In the genomic region with DNA sequence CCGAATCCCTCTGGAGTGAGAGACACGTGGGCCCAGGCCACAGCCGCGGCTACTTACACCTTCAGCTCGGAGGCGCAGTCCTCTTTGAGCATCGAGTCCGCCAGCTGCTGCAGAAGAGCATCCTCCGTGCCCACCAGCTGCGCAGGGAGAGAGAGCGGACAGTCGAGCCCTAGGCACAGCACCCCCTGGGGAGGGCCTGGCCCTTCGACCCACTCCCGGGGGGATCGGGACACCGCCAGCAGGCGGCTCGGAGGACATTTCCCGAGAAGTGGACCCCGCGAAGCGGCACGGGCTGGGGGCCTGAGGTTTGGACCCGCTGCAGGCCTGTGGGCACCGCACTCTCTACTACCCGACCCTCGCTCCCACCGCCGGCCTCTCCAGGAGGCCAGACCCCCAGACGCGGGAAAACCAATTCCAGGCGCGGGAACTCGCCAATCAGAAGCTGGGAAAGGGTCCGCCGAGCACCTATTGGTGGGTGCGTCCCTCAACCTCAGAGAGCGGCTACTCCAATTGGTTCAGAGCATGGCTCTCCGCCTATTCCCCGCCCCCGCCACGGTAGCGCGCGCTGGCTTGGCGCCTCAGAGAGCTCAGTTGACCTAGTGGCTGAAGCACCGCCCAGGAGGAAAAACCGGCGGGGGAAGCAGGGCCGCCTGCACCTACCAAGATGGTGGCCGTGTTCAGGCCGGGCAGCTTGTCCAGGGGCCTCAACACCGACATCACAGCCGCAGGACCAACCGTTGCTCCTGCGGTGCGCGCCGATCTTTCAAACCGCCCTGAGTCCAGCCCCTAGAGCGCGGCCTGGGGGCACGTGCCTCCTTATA, we compare ENCODE assay signal across 8 cellular contexts. TPM values are rescaled to one million over a fixed set of nuclear protein-coding genes. Genes with fewer than 3 reads are reported as not detected.
A peak's percentile ranks its signal among the peaks of the same experiment; 100 is the strongest.
DNase-seq lines count a peak whose midpoint lies in the region; ATAC-seq and TF ChIP-seq lines count a peak whose summit lies in the region.

A gene with protein sequence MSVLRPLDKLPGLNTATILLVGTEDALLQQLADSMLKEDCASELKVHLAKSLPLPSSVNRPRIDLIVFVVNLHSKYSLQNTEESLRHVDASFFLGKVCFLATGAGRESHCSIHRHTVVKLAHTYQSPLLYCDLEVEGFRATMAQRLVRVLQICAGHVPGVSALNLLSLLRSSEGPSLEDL (minus strand): TSS at position 793 of the 821 bp plus-strand sequence. CDS start 76 bp downstream, at position 717.

- no peaks in the 10 kb centered on the region for H3K27me3 ChIP-seq in smooth muscle cell (ENCODE audit: low read depth)

- ATAC-seq in HG03175 (IDR thresholded peaks at IDR 0.05; ENCODE audit: unreplicated experiment), result peak; percentile 81
- ATAC-seq in activated B cell treated with CpG ODN at 0.5 μM for 24 hours (ENCODE audit: low read depth), result peak; percentile 91

- intact Hi-C loops in activated B cell treated with CpG ODN at 0.5 μM for 24 hours (cut with micrococcal nuclease), result loop anchor here (5.0 kb wide), 1 partner anchor 199 kb away; no protein-coding TSS in a partner anchor

- H3K27ac ChIP-seq in caudate nucleus (ENCODE audit: low read depth, low read length), result no peak within 1 kb of the TSS
- no peak within 1 kb of the TSS for H3K27ac ChIP-seq in smooth muscle cell (ENCODE audit: low read depth)

- POLR2A ChIA-PET in activated B cell treated with CpG ODN at 0.5 μM for 24 hours (lab: Charles Lee), result interaction anchor here (0.5 to 5.2 kb wide), 29 partner anchors 10 to 478 kb away, joined by 3 to 68 read pairs (median 5); a partner anchor contains a TSS

- H3K4me3 Mint-ChIP-seq in activated B cell treated with CpG ODN at 0.5 μM for 24 hours (peak within 1 kb of the TSS; percentile 91), immature natural killer cell (peak within 1 kb of the TSS; percentile 91 to 94 (median 93))

- no peaks in the 10 kb centered on the region for H4K20me1 ChIP-seq in smooth muscle cell (ENCODE audit: low read depth)

- H3K36me3 ChIP-seq in smooth muscle cell (ENCODE audit: low read depth), result no peaks in the 10 kb centered on the region

- H3K4me3 ChIP-seq in smooth muscle cell, result peak within 1 kb of the TSS; percentile 67

- peaks cover 51% of the 10 kb centered on the region for H3K4me1 Mint-ChIP-seq in activated B cell treated with CpG ODN at 0.5 μM for 24 hours
- peaks cover 17% of the 10 kb centered on the region in 2 donors for H3K4me1 Mint-ChIP-seq in immature natural killer cell

- H3K36me3 Mint-ChIP-seq in activated B cell treated with CpG ODN at 0.5 μM for 24 hours (ENCODE audit: low read depth), result no peaks in the 10 kb centered on the region
- H3K36me3 Mint-ChIP-seq in immature natural killer cell, result no peaks in the 10 kb centered on the region

- WGBS in smooth muscle cell (ENCODE audit: low lambda C conversion rate), result 3% methylated on average over 63 of the region's 63 CpGs

- peak; percentile 67 for TF ChIP-seq POLR2A in GM18951 (IDR thresholded peaks at IDR 0.05; ENCODE audit: extremely low read depth, insufficient read depth, insufficient read length)

- H3K9me3 ChIP-seq in smooth muscle cell (replicated peaks; ENCODE audit: low read depth), result no peaks in the 10 kb centered on the region

- no peaks in the 10 kb centered on the region for H3F3A ChIP-seq in smooth muscle cell (ENCODE audit: low read depth)

- H3K9ac ChIP-seq in smooth muscle cell (ENCODE audit: low read depth), result no peak within 1 kb of the TSS

- peaks cover 11% of the 10 kb centered on the region for H3K4me1 ChIP-seq in smooth muscle cell (ENCODE audit: low read depth)

- TF ChIP-seq CTCF in AG09319 (IDR thresholded peaks at IDR 0.05; ENCODE audit: low read depth, low read length), result peak; percentile 22
- no peak for TF ChIP-seq CTCF in activated B cell treated with CpG ODN at 0.5 μM for 24 hours (IDR thresholded peaks at IDR 0.05)
- TF ChIP-seq CTCF in smooth muscle cell (IDR thresholded peaks at IDR 0.05; ENCODE audit: borderline replicate concordance, insufficient read depth, poor library complexity, severe bottlenecking), result peak; percentile 22

- H3K27me3 Mint-ChIP-seq in activated B cell treated with CpG ODN at 0.5 μM for 24 hours (no peaks in the 10 kb centered on the region), immature natural killer cell (ENCODE audit: low read depth in 3 of 3) (peaks cover 0 to 6% (median 3%) of the 10 kb centered on the region in 3 donors)

- H3K4me2 ChIP-seq in smooth muscle cell, result peak within 1 kb of the TSS; percentile 89

- H3K9me3 Mint-ChIP-seq in activated B cell treated with CpG ODN at 0.5 μM for 24 hours, result no peaks in the 10 kb centered on the region
- H3K9me3 Mint-ChIP-seq in immature natural killer cell, result no peaks in the 10 kb centered on the region

- DNase-seq in AG09319 (ENCODE audit: extremely low read depth, low read depth) (peak; percentile 62), NCI-H226 (peak; percentile 80), activated B cell treated with CpG ODN at 0.5 μM for 24 hours (peak; percentile 84), caudate nucleus (lab: John Stamatoyannopoulos, UW) (peak; percentile 38 to 97 (median 90)), immature natural killer cell (peak; percentile 81 to 85 (median 82)), smooth muscle cell (lab: John Stamatoyannopoulos, UW; ENCODE audit: unreplicated experiment) (peak; percentile 86)

- in situ Hi-C loops in GM18951 (cut with MboI; ENCODE audit: low sequenced_read_pairs, unreplicated experiment), result loop anchor here (10.0 kb wide), 1 partner anchor 132 kb away; no protein-coding TSS in a partner anchor

- H3K79me2 ChIP-seq in smooth muscle cell (ENCODE audit: low read depth), result no peaks in the 10 kb centered on the region

- H3K27ac Mint-ChIP-seq in activated B cell treated with CpG ODN at 0.5 μM for 24 hours (peak within 1 kb of the TSS; percentile 80), immature natural killer cell (peak within 1 kb of the TSS; percentile 49 to 86 (median 68))

- H2AFZ ChIP-seq in smooth muscle cell (ENCODE audit: low read depth), result peak within 1 kb of the TSS; percentile 92

- CTCF ChIA-PET in activated B cell treated with CpG ODN at 0.5 μM for 24 hours (lab: Charles Lee), result interaction anchor here (1.2 to 2.0 kb wide), 4 partner anchors 10 to 249 kb away, joined by 4 to 12 read pairs (median 9); a partner anchor contains a TSS

RNA-seq across cellular contexts. Expression of the gene that starts here (rescaled TPM):
- 9.6 and 13.3 TPM in 2 replicates for total RNA-seq in activated B cell treated with CpG ODN at 0.5 μM for 24 hours
- polyA plus RNA-seq in immature natural killer cell, result 1 to 10 TPM; 4.3 to 9.3 (median 5.5) TPM
- total RNA-seq in smooth muscle cell, result 3.5 and 5.6 TPM in 2 replicates
- polyA plus RNA-seq in smooth muscle cell, result 13.5 and 16.0 TPM in 2 replicates
